Comparison of ENCODE assay signal across 8 cellular contexts in genomic region chrX:154371771-154372300, GRCh38.
DNase-seq lines count a peak whose midpoint lies in the region; ATAC-seq lines count a peak whose summit lies in the region.

No MANE protein-coding gene starts in this region.

- H3K27ac ChIP-seq in SK-N-MC = no peak overlapping the region
- no peak overlapping the region for H3K27ac ChIP-seq in subcutaneous abdominal adipose tissue (ENCODE audit: low read depth, low read length)

- H3K9me3 ChIP-seq in SK-N-MC (ENCODE audit: low read depth, low read length) (no peaks in the 10 kb centered on the region), subcutaneous abdominal adipose tissue (ENCODE audit: control insufficient read depth in 5 of 5, low read length in 5 of 5) (no peaks in the 10 kb centered on the region)

- no peak for ATAC-seq in GM21390 (IDR thresholded peaks at IDR 0.05; ENCODE audit: unreplicated experiment)

- H3K4me3 ChIP-seq in SK-N-MC = peak overlapping the region; percentile 75
- peak overlapping the region; percentile 27 for H3K4me3 ChIP-seq in iPS-11a (ENCODE audit: low read depth, low read length)
- H3K4me3 ChIP-seq in subcutaneous abdominal adipose tissue (ENCODE audit: low read depth in 1 of 5, low read length in 5 of 5) = peak overlapping the region in 4 of 5 donors; percentile 45 to 89 (median 68)

- H3K36me3 ChIP-seq in SK-N-MC (ENCODE audit: insufficient read depth, low read length) (peaks cover 27% of the 10 kb centered on the region), subcutaneous abdominal adipose tissue (ENCODE audit: control insufficient read depth in 5 of 5, insufficient read depth in 5 of 5, low read length in 5 of 5) (peaks cover 0 to 14% (median 11%) of the 10 kb centered on the region in 5 donors)

- CTCF ChIA-PET in activated naive CD4-positive, alpha-beta T cell treated with anti-CD3 and anti-CD28 coated beads, Interleukin-2, amount 10 ng/mL, durations not matched to agents 7 days and 5 days (lab: Charles Lee) = interaction anchor here (0.6 to 1.0 kb wide), 2 partner anchors 9 to 27 kb away, joined by 3 read pairs; partner anchors contain the start of gene RPL10

- H3K27me3 ChIP-seq in subcutaneous abdominal adipose tissue (ENCODE audit: control insufficient read depth in 5 of 5, insufficient read depth in 4 of 5, low read length in 5 of 5) = peaks cover 0 to 12% (median 7%) of the 10 kb centered on the region in 5 donors

- H3K9ac ChIP-seq in SK-N-MC (ENCODE audit: insufficient read length) (peak overlapping the region; percentile 37), subcutaneous abdominal adipose tissue (ENCODE audit: low read length in 5 of 5) (peak overlapping the region in 2 of 5 donors; percentile 20 to 47)

- no peaks in the 10 kb centered on the region for H3K9me3 Mint-ChIP-seq in activated naive CD4-positive, alpha-beta T cell treated with anti-CD3 and anti-CD28 coated beads, Interleukin-2, amount 10 ng/mL, durations not matched to agents 7 days and 5 days

- DNase-seq in activated naive CD4-positive, alpha-beta T cell treated with anti-CD3 and anti-CD28 coated beads, Interleukin-2, amount 10 ng/mL, durations not matched to agents 7 days and 5 days = no peak
- no peak for DNase-seq in activated naive CD4-positive, alpha-beta T cell treated with anti-CD3 and anti-CD28 coated beads, Interleukin-2, amount 50 U/mL, for 16 hours
- DNase-seq in SK-N-MC (ENCODE audit: low read depth, low spot score) = no peak
- no peak for DNase-seq in NCI-H510A (lab: John Stamatoyannopoulos, UW)
- DNase-seq in putamen (ENCODE audit: low spot score) = no peak

- peaks cover 32% of the 10 kb centered on the region for H3K4me1 Mint-ChIP-seq in activated naive CD4-positive, alpha-beta T cell treated with anti-CD3 and anti-CD28 coated beads, Interleukin-2, amount 10 ng/mL, durations not matched to agents 7 days and 5 days

- peak overlapping the region; percentile 80 for H3K4me3 Mint-ChIP-seq in activated naive CD4-positive, alpha-beta T cell treated with anti-CD3 and anti-CD28 coated beads, Interleukin-2, amount 10 ng/mL, durations not matched to agents 7 days and 5 days

- H3K4me1 ChIP-seq in subcutaneous abdominal adipose tissue (ENCODE audit: control insufficient read depth in 5 of 5, insufficient read depth in 5 of 5, low read length in 5 of 5) = peaks cover 0 to 62% (median 49%) of the 10 kb centered on the region in 5 donors

- H3K36me3 Mint-ChIP-seq in activated naive CD4-positive, alpha-beta T cell treated with anti-CD3 and anti-CD28 coated beads, Interleukin-2, amount 10 ng/mL, durations not matched to agents 7 days and 5 days = peaks cover 14% of the 10 kb centered on the region

- H3K27me3 Mint-ChIP-seq in activated naive CD4-positive, alpha-beta T cell treated with anti-CD3 and anti-CD28 coated beads, Interleukin-2, amount 10 ng/mL, durations not matched to agents 7 days and 5 days = no peaks in the 10 kb centered on the region

- H3K27ac Mint-ChIP-seq in activated naive CD4-positive, alpha-beta T cell treated with anti-CD3 and anti-CD28 coated beads, Interleukin-2, amount 10 ng/mL, durations not matched to agents 7 days and 5 days = peak overlapping the region; percentile 86
